ENCODE assay signal across 8 cellular contexts in genomic region chr3:141486735-141487418, GRCh38. TPM values are rescaled to one million over a fixed set of nuclear protein-coding genes. Genes with fewer than 3 reads are reported as not detected.
A peak's percentile ranks its signal among the peaks of the same experiment; 100 is the strongest.
DNase-seq lines count a peak whose midpoint lies in the region; ATAC-seq and TF ChIP-seq lines count a peak whose summit lies in the region.

Gene RASA2, plus strand, starts transcription at chr3:141487027. Its CDS starts 57 bp downstream, at chr3:141487084.

- ATAC-seq in foreskin keratinocyte, result peak; percentile 77

- peak within 1 kb of the TSS; percentile 85 for H2AFZ ChIP-seq in Loucy (ENCODE audit: low read length)

- H3K36me3 Mint-ChIP-seq in neural crest cell (ENCODE audit: low read depth), result no peaks in the 10 kb centered on the region

- peaks cover 37% of the 10 kb centered on the region for H3K4me1 Mint-ChIP-seq in neural crest cell

- peak within 1 kb of the TSS; percentile 92 for H3K4me3 Mint-ChIP-seq in neural crest cell

- H3K9ac ChIP-seq in Loucy (ENCODE audit: low read depth, low read length, poor library complexity, severe bottlenecking) (peak within 1 kb of the TSS; percentile 80), subcutaneous abdominal adipose tissue (ENCODE audit: low read length in 5 of 5) (peak within 1 kb of the TSS; percentile 73 to 87 (median 80))

- H3K79me2 ChIP-seq in Loucy (ENCODE audit: insufficient read depth, low read length), result peaks cover 39% of the 10 kb centered on the region

- no peaks in the 10 kb centered on the region for H3K9me2 ChIP-seq in Loucy (replicated peaks; ENCODE audit: low read depth, low read length)

- H3K4me3 ChIP-seq in Loucy (ENCODE audit: low read length, poor library complexity, severe bottlenecking) (peak within 1 kb of the TSS; percentile 80), subcutaneous abdominal adipose tissue (ENCODE audit: low read depth in 1 of 5, low read length in 5 of 5) (peak within 1 kb of the TSS; percentile 78 to 84 (median 80))

- H3K4me1 ChIP-seq in Loucy (ENCODE audit: insufficient read depth, low read length, poor library complexity, severe bottlenecking) (peaks cover 53% of the 10 kb centered on the region), foreskin keratinocyte (peaks cover 19% of the 10 kb centered on the region), subcutaneous abdominal adipose tissue (ENCODE audit: control insufficient read depth in 5 of 5, insufficient read depth in 5 of 5, low read length in 5 of 5) (peaks cover 0 to 30% (median 18%) of the 10 kb centered on the region in 5 donors)

- H3F3A ChIP-seq in Loucy (ENCODE audit: low read depth), result peaks cover 11% of the 10 kb centered on the region; the same call in 1 of the 2 replicates

- DNase-seq in ELF-1 (ENCODE audit: low read depth, low spot score) (peak; percentile 60), GOT3 (lab: John Stamatoyannopoulos, UW) (peak; percentile 69), SHP77 treated with DMSO at 0.1 percent for 48 hours (lab: John Stamatoyannopoulos, UW) (peak; percentile 35), foreskin keratinocyte (no peak), neural crest cell (ENCODE audit: low read depth, low spot score) (peak; percentile 49)
- peak; percentile 32 for DNase-seq in activated gamma-delta T cell treated with anti-CD3 and anti-CD28 coated beads, Interleukin-2, amount 50 U/mL, for 16 hours (ENCODE audit: low read depth)

- peak within 1 kb of the TSS; percentile 83 for H3K4me2 ChIP-seq in Loucy (ENCODE audit: low read depth, low read length, poor library complexity, severe bottlenecking)

- H3K9me3 ChIP-seq in Loucy (ENCODE audit: insufficient read depth, low read depth, low read length) (no peaks in the 10 kb centered on the region), subcutaneous abdominal adipose tissue (ENCODE audit: control insufficient read depth in 5 of 5, low read length in 5 of 5) (no peaks in the 10 kb centered on the region)

- peak within 1 kb of the TSS; percentile 54 for H3K27ac Mint-ChIP-seq in neural crest cell (ENCODE audit: unreplicated experiment)

- peaks cover 14% of the 10 kb centered on the region for H3K27me3 ChIP-seq in Loucy (ENCODE audit: insufficient read depth, low read length, poor library complexity, severe bottlenecking)
- H3K27me3 ChIP-seq in foreskin keratinocyte, result no peaks in the 10 kb centered on the region
- no peaks in the 10 kb centered on the region for H3K27me3 ChIP-seq in subcutaneous abdominal adipose tissue (ENCODE audit: control insufficient read depth in 5 of 5, insufficient read depth in 4 of 5, low read length in 5 of 5)

- no peaks in the 10 kb centered on the region for H3K27me3 Mint-ChIP-seq in neural crest cell (ENCODE audit: low read depth)

- H3K36me3 ChIP-seq in Loucy (ENCODE audit: insufficient read depth, low read length), result no peaks in the 10 kb centered on the region
- H3K36me3 ChIP-seq in subcutaneous abdominal adipose tissue (ENCODE audit: control insufficient read depth in 5 of 5, insufficient read depth in 5 of 5, low read length in 5 of 5), result no peaks in the 10 kb centered on the region

- H4K20me1 ChIP-seq in Loucy (ENCODE audit: insufficient read depth, low read length, poor library complexity, severe bottlenecking), result peaks cover 35% of the 10 kb centered on the region

- H3K27ac ChIP-seq in foreskin keratinocyte, result peak within 1 kb of the TSS; percentile 72
- H3K27ac ChIP-seq in subcutaneous abdominal adipose tissue (ENCODE audit: low read depth, low read length), result peak within 1 kb of the TSS; percentile 78

- no peaks in the 10 kb centered on the region for H3K9me3 Mint-ChIP-seq in neural crest cell

- TF ChIP-seq CTCF in Loucy (conservative IDR thresholded peaks at IDR 0.05; ENCODE audit: low read length), result no peak
- TF ChIP-seq CTCF in foreskin keratinocyte (conservative IDR thresholded peaks at IDR 0.05), result no peak
- no peak for TF ChIP-seq CTCF in neural crest cell (conservative IDR thresholded peaks at IDR 0.05)

RNA-seq across cellular contexts. Expression of gene RASA2, which starts in this region (rescaled TPM):
- 10.1 and 10.4 TPM in 2 replicates for total RNA-seq in foreskin keratinocyte
- polyA plus RNA-seq in foreskin keratinocyte, result 1.7 and 2.3 TPM in 2 replicates
- total RNA-seq in neural crest cell, result 19.2 and 21.4 TPM in 2 replicates

Comparison
In these comparisons a context has a peak if more than half of its experiments do, and no peak if none do; other contexts are left out.
1. DNase-seq: peak in ELF-1 (single experiment), GOT3 (single experiment), SHP77 treated with DMSO at 0.1 percent for 48 hours (single experiment), activated gamma-delta T cell treated with anti-CD3 and anti-CD28 coated beads, Interleukin-2, amount 50 U/mL, for 16 hours (single experiment) and neural crest cell (single experiment); none in foreskin keratinocyte (0 of 2).